Comparison of ENCODE assay signal across 20 cellular contexts in genomic region chr11:86148339-86148738, GRCh38.
"Had no signal": no experiment of that assay in that cellular context is flagged by ENCODE, and none has a peak within 500 bp of the region (broad histone marks: within the 10 kb centered on the region; RNA-seq: fewer than 3 reads in every experiment).

No MANE protein-coding gene starts in this region.

- H3K4me3 Mint-ChIP-seq: activated T-helper 1 cell treated with anti-CD3 and anti-CD28 coated beads, Interleukin-12 subunit alpha, Interleukin-12 subunit beta, Interleukin-2, Interleukin-4 antibody, amounts not matched to agents 30 ng/mL and 10 ng/mL and 1 ng/mL, durations not matched to agents 14 hours and 24 hours and 36 hours; dendritic cell treated with granulocyte-macrophage colony-stimulating factor and Interleukin-4, amounts not matched to agents 40 ng/mL and 50 ng/mL, for 4 days; naive thymus-derived CD4-positive, alpha-beta T cell had no signal

- H3K27me3 Mint-ChIP-seq: dendritic cell treated with granulocyte-macrophage colony-stimulating factor and Interleukin-4, amounts not matched to agents 40 ng/mL and 50 ng/mL, for 4 days had no signal

- H3K27me3 ChIP-seq: breast epithelium, gastroesophageal sphincter, stomach, tibial nerve, vagina had no signal

- H3K9me3 ChIP-seq: breast epithelium, gastroesophageal sphincter, stomach, tibial nerve, vagina had no signal

- H3K27ac ChIP-seq: epithelial cell of prostate, gastroesophageal sphincter, stomach, vagina had no signal

- DNase-seq: activated CD4-positive, CD25-positive, alpha-beta regulatory T cell treated with anti-CD3 and anti-CD28 coated beads, Interleukin-2, amount 50 U/mL, for 72 hours; activated naive CD4-positive, alpha-beta T cell; aorta; cerebellar nuclear complex; left colon; naive thymus-derived CD4-positive, alpha-beta T cell; posterior cingulate gyrus; retina; stimulated activated CD4-positive, alpha-beta T cell treated with anti-CD3 and anti-CD28 coated beads, Interleukin-12 subunit alpha, Interleukin-12 subunit beta, amount 100 ng/mL, for 4 hours; stimulated activated CD4-positive, alpha-beta T cell treated with anti-CD3 and anti-CD28 coated beads, Interleukin-2, amount 100 ng/mL, for 24 hours; stomach had no signal

- FAIRE-seq: islet of Langerhans had no signal

- H3K9me3 Mint-ChIP-seq: activated T-helper 1 cell treated with anti-CD3 and anti-CD28 coated beads, Interleukin-12 subunit alpha, Interleukin-12 subunit beta, Interleukin-2, Interleukin-4 antibody, amounts not matched to agents 30 ng/mL and 10 ng/mL and 1 ng/mL, durations not matched to agents 14 hours and 24 hours and 36 hours; dendritic cell treated with granulocyte-macrophage colony-stimulating factor and Interleukin-4, amounts not matched to agents 40 ng/mL and 50 ng/mL, for 4 days had no signal

- ATAC-seq: gastroesophageal sphincter; left colon; naive thymus-derived CD4-positive, alpha-beta T cell had no signal

- H3K27ac Mint-ChIP-seq: activated T-helper 1 cell treated with anti-CD3 and anti-CD28 coated beads, Interleukin-12 subunit alpha, Interleukin-12 subunit beta, Interleukin-2, Interleukin-4 antibody, amounts not matched to agents 30 ng/mL and 10 ng/mL and 1 ng/mL, durations not matched to agents 14 hours and 24 hours and 36 hours; dendritic cell treated with granulocyte-macrophage colony-stimulating factor and Interleukin-4, amounts not matched to agents 40 ng/mL and 50 ng/mL, for 4 days; naive thymus-derived CD4-positive, alpha-beta T cell had no signal

- H3K36me3 ChIP-seq: breast epithelium, gastroesophageal sphincter, stomach, tibial nerve, vagina had no signal

- H3K4me3 ChIP-seq: breast epithelium, gastroesophageal sphincter, lung, stomach, tibial nerve, vagina had no signal
